1 cellular context compared by ENCODE assay signal in the genomic region with DNA sequence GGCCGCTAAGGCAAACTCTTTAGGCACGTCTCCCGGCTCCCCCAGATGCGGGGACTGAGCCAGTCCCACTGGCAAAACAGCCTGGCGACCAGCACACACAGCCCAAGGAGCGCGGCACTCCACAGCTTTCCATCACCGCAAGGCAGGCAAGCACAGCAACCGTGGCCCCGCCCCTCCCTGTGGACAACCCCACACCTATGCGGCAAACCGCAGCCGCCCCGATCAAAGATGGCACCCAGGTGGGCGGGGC.
TF ChIP-seq lines count a peak whose summit lies in the region.

No MANE protein-coding gene starts in this region.

TF ChIP-seq in liver, 16 proteins besides CTCF, POLR2A, EP300 and RAD21 (continued from another document):
- TF ChIP-seq ZBTB33 (IDR thresholded peaks at IDR 0.05): no peak
- no peak for TF ChIP-seq YY1 (IDR thresholded peaks at IDR 0.05)
- TF ChIP-seq FOXA2 (IDR thresholded peaks at IDR 0.05): no peak
- TF ChIP-seq ATF3 (IDR thresholded peaks at IDR 0.05): no peak
- TF ChIP-seq, protein P1, sequence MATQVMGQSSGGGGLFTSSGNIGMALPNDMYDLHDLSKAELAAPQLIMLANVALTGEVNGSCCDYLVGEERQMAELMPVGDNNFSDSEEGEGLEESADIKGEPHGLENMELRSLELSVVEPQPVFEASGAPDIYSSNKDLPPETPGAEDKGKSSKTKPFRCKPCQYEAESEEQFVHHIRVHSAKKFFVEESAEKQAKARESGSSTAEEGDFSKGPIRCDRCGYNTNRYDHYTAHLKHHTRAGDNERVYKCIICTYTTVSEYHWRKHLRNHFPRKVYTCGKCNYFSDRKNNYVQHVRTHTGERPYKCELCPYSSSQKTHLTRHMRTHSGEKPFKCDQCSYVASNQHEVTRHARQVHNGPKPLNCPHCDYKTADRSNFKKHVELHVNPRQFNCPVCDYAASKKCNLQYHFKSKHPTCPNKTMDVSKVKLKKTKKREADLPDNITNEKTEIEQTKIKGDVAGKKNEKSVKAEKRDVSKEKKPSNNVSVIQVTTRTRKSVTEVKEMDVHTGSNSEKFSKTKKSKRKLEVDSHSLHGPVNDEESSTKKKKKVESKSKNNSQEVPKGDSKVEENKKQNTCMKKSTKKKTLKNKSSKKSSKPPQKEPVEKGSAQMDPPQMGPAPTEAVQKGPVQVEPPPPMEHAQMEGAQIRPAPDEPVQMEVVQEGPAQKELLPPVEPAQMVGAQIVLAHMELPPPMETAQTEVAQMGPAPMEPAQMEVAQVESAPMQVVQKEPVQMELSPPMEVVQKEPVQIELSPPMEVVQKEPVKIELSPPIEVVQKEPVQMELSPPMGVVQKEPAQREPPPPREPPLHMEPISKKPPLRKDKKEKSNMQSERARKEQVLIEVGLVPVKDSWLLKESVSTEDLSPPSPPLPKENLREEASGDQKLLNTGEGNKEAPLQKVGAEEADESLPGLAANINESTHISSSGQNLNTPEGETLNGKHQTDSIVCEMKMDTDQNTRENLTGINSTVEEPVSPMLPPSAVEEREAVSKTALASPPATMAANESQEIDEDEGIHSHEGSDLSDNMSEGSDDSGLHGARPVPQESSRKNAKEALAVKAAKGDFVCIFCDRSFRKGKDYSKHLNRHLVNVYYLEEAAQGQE (IDR thresholded peaks at IDR 0.05): no peak
- TF ChIP-seq SP1 (IDR thresholded peaks at IDR 0.05): no peak
- TF ChIP-seq RXRA (IDR thresholded peaks at IDR 0.05): no peak
- no peak for TF ChIP-seq GABPA (IDR thresholded peaks at IDR 0.05 in 1 of 2, conservative IDR thresholded peaks at IDR 0.05 in 1 of 2)
- TF ChIP-seq NR2F2 (IDR thresholded peaks at IDR 0.05): no peak
- TF ChIP-seq EGR1 (IDR thresholded peaks at IDR 0.05; ENCODE audit: low read depth in 2 of 2): no peak
- TF ChIP-seq HNF4A (conservative IDR thresholded peaks at IDR 0.05): no peak
- no peak for TF ChIP-seq FOXA1 (IDR thresholded peaks at IDR 0.05)
